ENCODE assay signal across 6 cellular contexts in genomic region chr12:113625499-113625898, GRCh38.
"Had no signal": no experiment of that assay in that cellular context is flagged by ENCODE, and none has a peak within 500 bp of the region (broad histone marks: within the 10 kb centered on the region; RNA-seq: fewer than 3 reads in every experiment).

No MANE protein-coding gene starts in this region.

- H3K9ac ChIP-seq: KMS-11 had no signal

- DNase-seq: IMR-90, KBM-7, KG1 had no signal

- FAIRE-seq: HTR-8/SVneo had no signal

- H3K4me2 ChIP-seq: KMS-11 had no signal

- H3K27ac ChIP-seq: HL-60, KMS-11 had no signal
